Comparison of ENCODE assay signal across 8 cellular contexts in genomic region chr10:24552346-24553016, GRCh38.
DNase-seq lines count a peak whose midpoint lies in the region; ATAC-seq and TF ChIP-seq lines count a peak whose summit lies in the region.

No MANE protein-coding gene starts in this region.

- CTCF ChIA-PET in CD4-positive, alpha-beta T cell (lab: Charles Lee): no interaction called here

- POLR2A ChIA-PET in CD4-positive, alpha-beta T cell (lab: Charles Lee): no interaction called here

- no peaks in the 10 kb centered on the region for H3K27me3 ChIP-seq in CD4-positive, alpha-beta T cell (ENCODE audit: control insufficient read depth, insufficient read depth, low read length)

- no peaks in the 10 kb centered on the region for H3K36me3 Mint-ChIP-seq in CD4-positive, alpha-beta T cell (ENCODE audit: low read depth)

- ATAC-seq in CD4-positive, alpha-beta T cell (ENCODE audit: poor library complexity): peak; percentile 55
- ATAC-seq in GM19395 (IDR thresholded peaks at IDR 0.05; ENCODE audit: unreplicated experiment): peak; percentile 42
- ATAC-seq in GM21381 (IDR thresholded peaks at IDR 0.05; ENCODE audit: unreplicated experiment): no peak

- H3K27ac Mint-ChIP-seq in CD4-positive, alpha-beta T cell: no peak overlapping the region

- no peak overlapping the region for H3K4me3 Mint-ChIP-seq in CD4-positive, alpha-beta T cell

- DNase-seq in CD4-positive, alpha-beta T cell: peak in 2 of 10 experiments; percentile 5 to 22
- DNase-seq in NCI-H2171 (lab: John Stamatoyannopoulos, UW) (peak; percentile 9), epithelial cell of proximal tubule (ENCODE audit: low read depth) (no peak), OCI-M1 (lab: John Stamatoyannopoulos, UW) (no peak), NCI-H345 treated with DMSO at 0.1 percent for 48 hours (lab: John Stamatoyannopoulos, UW; ENCODE audit: unreplicated experiment) (no peak)
- DNase-seq in stimulated activated CD4-positive, alpha-beta T cell treated with anti-CD3 and anti-CD28 coated beads, Interleukin-1b, Interleukin-23, amount 100 ng/mL, for 48 hours: peak; percentile 40

- H3K4me3 ChIP-seq in epithelial cell of proximal tubule (ENCODE audit: low read depth, low read length): no peak overlapping the region

- no peaks in the 10 kb centered on the region for H3K27me3 Mint-ChIP-seq in CD4-positive, alpha-beta T cell

- intact Hi-C loops in CD4-positive, alpha-beta T cell (cut with DNase I, micrococcal nuclease): no loop called here

- no peaks in the 10 kb centered on the region for H3K9me3 Mint-ChIP-seq in CD4-positive, alpha-beta T cell

- no peak for TF ChIP-seq CTCF in CD4-positive, alpha-beta T cell (IDR thresholded peaks at IDR 0.05)
- peak; percentile 36 for TF ChIP-seq CTCF in epithelial cell of proximal tubule (conservative IDR thresholded peaks at IDR 0.05; ENCODE audit: low read depth, low read length)

- H3K9me3 ChIP-seq in CD4-positive, alpha-beta T cell (ENCODE audit: control insufficient read depth, low read length): no peaks in the 10 kb centered on the region

- H3K27ac ChIP-seq in CD4-positive, alpha-beta T cell (ENCODE audit: low read depth, low read length): no peak overlapping the region

- peaks cover 3% of the 10 kb centered on the region for H3K4me1 Mint-ChIP-seq in CD4-positive, alpha-beta T cell (ENCODE audit: low read depth)

Comparison
In these comparisons a context has a peak if more than half of its experiments do, and no peak if none do; other contexts are left out.
1. DNase-seq: peak in NCI-H2171 (single experiment) and stimulated activated CD4-positive, alpha-beta T cell treated with anti-CD3 and anti-CD28 coated beads, Interleukin-1b, Interleukin-23, amount 100 ng/mL, for 48 hours (single experiment); none in epithelial cell of proximal tubule (single experiment), OCI-M1 (single experiment) and NCI-H345 treated with DMSO at 0.1 percent for 48 hours (single experiment).